ENCODE assay signal across 1 cellular context in the genomic region with DNA sequence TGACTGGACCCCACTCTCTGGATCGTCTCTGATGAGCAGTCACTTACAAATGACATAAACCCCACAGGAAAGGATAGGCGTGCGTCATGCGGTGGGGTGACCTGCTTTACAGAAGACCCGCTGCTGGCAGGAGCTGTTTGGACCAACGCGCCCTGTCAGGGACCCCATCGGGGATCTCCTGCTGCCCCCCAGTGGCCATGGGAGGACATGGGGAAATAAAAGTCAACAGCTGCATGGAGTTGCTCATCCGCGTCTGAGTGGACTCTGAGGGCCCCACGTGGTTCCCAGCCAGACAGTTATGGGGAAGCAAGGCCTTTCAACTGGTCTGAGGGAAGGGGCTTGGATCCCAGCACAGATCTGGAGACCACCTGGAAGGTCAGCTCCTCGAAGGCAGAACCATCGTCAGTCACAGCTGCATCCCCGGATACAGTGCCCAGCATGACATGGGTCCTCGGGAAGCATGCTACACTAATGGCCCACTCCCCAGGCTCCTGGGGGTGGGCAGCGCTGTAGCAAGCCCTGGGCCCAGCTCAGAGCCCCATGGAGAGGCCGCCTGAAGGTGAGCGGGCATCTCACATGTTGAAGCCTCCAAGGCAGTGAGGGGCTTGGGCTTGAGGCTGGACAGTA.
TF ChIP-seq lines count a peak whose summit lies in the region.

No MANE protein-coding gene starts in this region.

TF ChIP-seq in K562, 482 proteins besides CTCF, POLR2A, EP300 and RAD21 (continued from another document and continues in another):
- peak; percentile 26; the same call in 1 of the 2 replicates for TF ChIP-seq CBFA2T2 (conservative IDR thresholded peaks at IDR 0.05)
- no peak for TF ChIP-seq TAF1 (IDR thresholded peaks at IDR 0.05; ENCODE audit: control insufficient read depth, extremely low read depth, insufficient read depth, low read length, severe bottlenecking)
- peak; percentile 66; the same call in 1 of the 2 replicates for TF ChIP-seq SREBF1 (IDR thresholded peaks at IDR 0.05; ENCODE audit: borderline replicate concordance, low read depth, low read length)
- TF ChIP-seq, protein P1, sequence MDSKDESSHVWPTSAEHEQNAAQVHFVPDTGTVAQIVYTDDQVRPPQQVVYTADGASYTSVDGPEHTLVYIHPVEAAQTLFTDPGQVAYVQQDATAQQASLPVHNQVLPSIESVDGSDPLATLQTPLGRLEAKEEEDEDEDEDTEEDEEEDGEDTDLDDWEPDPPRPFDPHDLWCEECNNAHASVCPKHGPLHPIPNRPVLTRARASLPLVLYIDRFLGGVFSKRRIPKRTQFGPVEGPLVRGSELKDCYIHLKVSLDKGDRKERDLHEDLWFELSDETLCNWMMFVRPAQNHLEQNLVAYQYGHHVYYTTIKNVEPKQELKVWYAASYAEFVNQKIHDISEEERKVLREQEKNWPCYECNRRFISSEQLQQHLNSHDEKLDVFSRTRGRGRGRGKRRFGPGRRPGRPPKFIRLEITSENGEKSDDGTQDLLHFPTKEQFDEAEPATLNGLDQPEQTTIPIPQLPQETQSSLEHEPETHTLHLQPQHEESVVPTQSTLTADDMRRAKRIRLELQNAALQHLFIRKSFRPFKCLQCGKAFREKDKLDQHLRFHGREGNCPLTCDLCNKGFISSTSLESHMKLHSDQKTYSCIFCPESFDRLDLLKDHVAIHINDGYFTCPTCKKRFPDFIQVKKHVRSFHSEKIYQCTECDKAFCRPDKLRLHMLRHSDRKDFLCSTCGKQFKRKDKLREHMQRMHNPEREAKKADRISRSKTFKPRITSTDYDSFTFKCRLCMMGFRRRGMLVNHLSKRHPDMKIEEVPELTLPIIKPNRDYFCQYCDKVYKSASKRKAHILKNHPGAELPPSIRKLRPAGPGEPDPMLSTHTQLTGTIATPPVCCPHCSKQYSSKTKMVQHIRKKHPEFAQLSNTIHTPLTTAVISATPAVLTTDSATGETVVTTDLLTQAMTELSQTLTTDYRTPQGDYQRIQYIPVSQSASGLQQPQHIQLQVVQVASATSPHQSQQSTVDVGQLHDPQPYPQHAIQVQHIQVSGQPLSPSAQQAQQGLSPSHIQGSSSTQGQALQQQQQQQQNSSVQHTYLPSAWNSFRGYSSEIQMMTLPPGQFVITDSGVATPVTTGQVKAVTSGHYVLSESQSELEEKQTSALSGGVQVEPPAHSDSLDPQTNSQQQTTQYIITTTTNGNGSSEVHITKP (IDR thresholded peaks at IDR 0.05; ENCODE audit: partially characterized antibody): no peak
- TF ChIP-seq, protein P2, sequence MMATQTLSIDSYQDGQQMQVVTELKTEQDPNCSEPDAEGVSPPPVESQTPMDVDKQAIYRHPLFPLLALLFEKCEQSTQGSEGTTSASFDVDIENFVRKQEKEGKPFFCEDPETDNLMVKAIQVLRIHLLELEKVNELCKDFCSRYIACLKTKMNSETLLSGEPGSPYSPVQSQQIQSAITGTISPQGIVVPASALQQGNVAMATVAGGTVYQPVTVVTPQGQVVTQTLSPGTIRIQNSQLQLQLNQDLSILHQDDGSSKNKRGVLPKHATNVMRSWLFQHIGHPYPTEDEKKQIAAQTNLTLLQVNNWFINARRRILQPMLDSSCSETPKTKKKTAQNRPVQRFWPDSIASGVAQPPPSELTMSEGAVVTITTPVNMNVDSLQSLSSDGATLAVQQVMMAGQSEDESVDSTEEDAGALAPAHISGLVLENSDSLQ (IDR thresholded peaks at IDR 0.05): peak; percentile 29; the same call in 1 of the 2 replicates
- TF ChIP-seq CREB1 (IDR thresholded peaks at IDR 0.05): no peak
- peak; percentile 47; the same call in 1 of the 2 replicates for TF ChIP-seq CREB1 (CRISPR knock-in tag; IDR thresholded peaks at IDR 0.05)
- TF ChIP-seq FOSL1 (tag; conservative IDR thresholded peaks at IDR 0.05): no peak
- TF ChIP-seq FOXA3 (CRISPR knock-in tag; conservative IDR thresholded peaks at IDR 0.05 in 1 of 2, IDR thresholded peaks at IDR 0.05 in 1 of 2): peak; percentile 45 to 82
- 0 out of 4 replicates have a peak, but pooled peaks of 1 of the 2 experiments have one; percentile 34 for TF ChIP-seq NONO (IDR thresholded peaks at IDR 0.05; ENCODE audit: low read depth in 2 of 2, low read length in 1 of 2)
- TF ChIP-seq FOXK2 (conservative IDR thresholded peaks at IDR 0.05 in 1 of 2, IDR thresholded peaks at IDR 0.05 in 1 of 2; ENCODE audit: low read depth in 2 of 2): peak; percentile 78 to 85
- peak; percentile 57; the same call in 1 of the 2 replicates for TF ChIP-seq HNRNPUL1 (IDR thresholded peaks at IDR 0.05; ENCODE audit: low read length)
- no peak for TF ChIP-seq XRCC4 (IDR thresholded peaks at IDR 0.05; ENCODE audit: extremely low read depth, insufficient read depth, insufficient read length)
- TF ChIP-seq FOXM1 (IDR thresholded peaks at IDR 0.05; ENCODE audit: low read depth): no peak
- peak; percentile 55; the same call in 1 of the 2 replicates for TF ChIP-seq FOXM1 (CRISPR knock-in tag; IDR thresholded peaks at IDR 0.05; ENCODE audit: low read depth)
- peak; percentile 42; the same call in 1 of the 2 replicates for TF ChIP-seq ATF7 (IDR thresholded peaks at IDR 0.05)
- TF ChIP-seq CREM (IDR thresholded peaks at IDR 0.05; ENCODE audit: low read depth): peak; percentile 50
- TF ChIP-seq SLC30A9 (CRISPR knock-in tag; IDR thresholded peaks at IDR 0.05): no peak
- TF ChIP-seq, protein P3, sequence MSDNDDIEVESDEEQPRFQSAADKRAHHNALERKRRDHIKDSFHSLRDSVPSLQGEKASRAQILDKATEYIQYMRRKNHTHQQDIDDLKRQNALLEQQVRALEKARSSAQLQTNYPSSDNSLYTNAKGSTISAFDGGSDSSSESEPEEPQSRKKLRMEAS (CRISPR knock-in tag; IDR thresholded peaks at IDR 0.05): peak; percentile 76
- TF ChIP-seq NEUROD1 (IDR thresholded peaks at IDR 0.05; ENCODE audit: borderline replicate concordance, low read depth, low read length, partially characterized antibody): peak; percentile 32
- peak; percentile 72; the same call in 1 of the 2 replicates for TF ChIP-seq L3MBTL2 (IDR thresholded peaks at IDR 0.05)
- TF ChIP-seq POLR2G (IDR thresholded peaks at IDR 0.05; ENCODE audit: low read depth, low read length): no peak; the same call in 1 of the 2 replicates
- TF ChIP-seq, protein P4, sequence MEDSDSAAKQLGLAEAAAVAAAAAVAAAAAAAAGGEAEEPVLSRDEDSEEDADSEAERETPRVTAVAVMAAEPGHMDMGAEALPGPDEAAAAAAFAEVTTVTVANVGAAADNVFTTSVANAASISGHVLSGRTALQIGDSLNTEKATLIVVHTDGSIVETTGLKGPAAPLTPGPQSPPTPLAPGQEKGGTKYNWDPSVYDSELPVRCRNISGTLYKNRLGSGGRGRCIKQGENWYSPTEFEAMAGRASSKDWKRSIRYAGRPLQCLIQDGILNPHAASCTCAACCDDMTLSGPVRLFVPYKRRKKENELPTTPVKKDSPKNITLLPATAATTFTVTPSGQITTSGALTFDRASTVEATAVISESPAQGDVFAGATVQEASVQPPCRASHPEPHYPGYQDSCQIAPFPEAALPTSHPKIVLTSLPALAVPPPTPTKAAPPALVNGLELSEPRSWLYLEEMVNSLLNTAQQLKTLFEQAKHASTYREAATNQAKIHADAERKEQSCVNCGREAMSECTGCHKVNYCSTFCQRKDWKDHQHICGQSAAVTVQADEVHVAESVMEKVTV (CRISPR knock-in tag; IDR thresholded peaks at IDR 0.05): peak; percentile 90
- no peak for TF ChIP-seq ATF3 (IDR thresholded peaks at IDR 0.05)
- TF ChIP-seq ATF3 (CRISPR knock-in tag; conservative IDR thresholded peaks at IDR 0.05): 0 out of 2 replicates have a peak, but pooled peaks have one; percentile 23
- TF ChIP-seq GTF2A2 (tag; IDR thresholded peaks at IDR 0.05): no peak
- TF ChIP-seq SMAD4 (CRISPR knock-in tag; conservative IDR thresholded peaks at IDR 0.05): 0 out of 2 replicates have a peak, but pooled peaks have one; percentile 47
- TF ChIP-seq, protein P5, sequence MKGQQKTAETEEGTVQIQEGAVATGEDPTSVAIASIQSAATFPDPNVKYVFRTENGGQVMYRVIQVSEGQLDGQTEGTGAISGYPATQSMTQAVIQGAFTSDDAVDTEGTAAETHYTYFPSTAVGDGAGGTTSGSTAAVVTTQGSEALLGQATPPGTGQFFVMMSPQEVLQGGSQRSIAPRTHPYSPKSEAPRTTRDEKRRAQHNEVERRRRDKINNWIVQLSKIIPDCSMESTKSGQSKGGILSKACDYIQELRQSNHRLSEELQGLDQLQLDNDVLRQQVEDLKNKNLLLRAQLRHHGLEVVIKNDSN (CRISPR knock-in tag; IDR thresholded peaks at IDR 0.05): peak; percentile 87
- TF ChIP-seq, protein P6, sequence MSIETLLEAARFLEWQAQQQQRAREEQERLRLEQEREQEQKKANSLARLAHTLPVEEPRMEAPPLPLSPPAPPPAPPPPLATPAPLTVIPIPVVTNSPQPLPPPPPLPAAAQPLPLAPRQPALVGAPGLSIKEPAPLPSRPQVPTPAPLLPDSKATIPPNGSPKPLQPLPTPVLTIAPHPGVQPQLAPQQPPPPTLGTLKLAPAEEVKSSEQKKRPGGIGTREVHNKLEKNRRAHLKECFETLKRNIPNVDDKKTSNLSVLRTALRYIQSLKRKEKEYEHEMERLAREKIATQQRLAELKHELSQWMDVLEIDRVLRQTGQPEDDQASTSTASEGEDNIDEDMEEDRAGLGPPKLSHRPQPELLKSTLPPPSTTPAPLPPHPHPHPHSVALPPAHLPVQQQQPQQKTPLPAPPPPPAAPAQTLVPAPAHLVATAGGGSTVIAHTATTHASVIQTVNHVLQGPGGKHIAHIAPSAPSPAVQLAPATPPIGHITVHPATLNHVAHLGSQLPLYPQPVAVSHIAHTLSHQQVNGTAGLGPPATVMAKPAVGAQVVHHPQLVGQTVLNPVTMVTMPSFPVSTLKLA (conservative IDR thresholded peaks at IDR 0.05): peak; percentile 47 to 74; a peak in 3 of 4 replicates
- TF ChIP-seq RB1 (IDR thresholded peaks at IDR 0.05; ENCODE audit: low read depth): peak; percentile 78; the same call in 1 of the 2 replicates
- TF ChIP-seq STAG1 (CRISPR knock-in tag; IDR thresholded peaks at IDR 0.05; ENCODE audit: borderline replicate concordance): peak; percentile 70; the same call in 1 of the 2 replicates
- 0 out of 2 replicates have a peak, but pooled peaks have one; percentile 23 for TF ChIP-seq CBFB (CRISPR knock-in tag; IDR thresholded peaks at IDR 0.05)
- TF ChIP-seq MAZ (CRISPR knock-in tag; conservative IDR thresholded peaks at IDR 0.05 in 1 of 2, IDR thresholded peaks at IDR 0.05 in 1 of 2): peak; percentile 53 to 62; a peak in 2 of 4 replicates
- no peak for TF ChIP-seq ADNP (tag; IDR thresholded peaks at IDR 0.05)
- TF ChIP-seq CTCFL (IDR thresholded peaks at IDR 0.05; ENCODE audit: borderline replicate concordance, insufficient read depth, low read depth, low read length, poor library complexity, severe bottlenecking): peak; percentile 44
- peak; percentile 93 for TF ChIP-seq SMC3 (conservative IDR thresholded peaks at IDR 0.05; ENCODE audit: insufficient read depth, low read depth, low read length)
- TF ChIP-seq BHLHE40 (IDR thresholded peaks at IDR 0.05; ENCODE audit: low read length): 0 out of 2 replicates have a peak, but pooled peaks have one; percentile 24
- 0 out of 2 replicates have a peak, but pooled peaks have one; percentile 24 for TF ChIP-seq RFX5 (IDR thresholded peaks at IDR 0.05; ENCODE audit: low read depth, low read length)
- no peak for TF ChIP-seq RBM15 (IDR thresholded peaks at IDR 0.05; ENCODE audit: insufficient read depth, low read length)
- peak; percentile 14 for TF ChIP-seq ZFP36 (IDR thresholded peaks at IDR 0.05; ENCODE audit: low read depth, low read length, partially characterized antibody)
- TF ChIP-seq CTBP1 (IDR thresholded peaks at IDR 0.05; ENCODE audit: borderline replicate concordance): peak; percentile 54
- TF ChIP-seq, protein P7, sequence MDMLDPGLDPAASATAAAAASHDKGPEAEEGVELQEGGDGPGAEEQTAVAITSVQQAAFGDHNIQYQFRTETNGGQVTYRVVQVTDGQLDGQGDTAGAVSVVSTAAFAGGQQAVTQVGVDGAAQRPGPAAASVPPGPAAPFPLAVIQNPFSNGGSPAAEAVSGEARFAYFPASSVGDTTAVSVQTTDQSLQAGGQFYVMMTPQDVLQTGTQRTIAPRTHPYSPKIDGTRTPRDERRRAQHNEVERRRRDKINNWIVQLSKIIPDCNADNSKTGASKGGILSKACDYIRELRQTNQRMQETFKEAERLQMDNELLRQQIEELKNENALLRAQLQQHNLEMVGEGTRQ (CRISPR knock-in tag; IDR thresholded peaks at IDR 0.05): peak; percentile 74
- TF ChIP-seq CXXC5 (CRISPR knock-in tag; IDR thresholded peaks at IDR 0.05): peak; percentile 41; the same call in 1 of the 2 replicates
- peak; percentile 28; the same call in 1 of the 2 replicates for TF ChIP-seq SOX6 (IDR thresholded peaks at IDR 0.05)
- TF ChIP-seq RCOR1 (IDR thresholded peaks at IDR 0.05; ENCODE audit: borderline replicate concordance in 1 of 2, low read depth in 2 of 2, low read length in 2 of 2): peak in 1 of 2 experiments; percentile 17; a peak in 1 of 4 replicates
- peak; percentile 56; the same call in 1 of the 2 replicates for TF ChIP-seq SP1 (CRISPR knock-in tag; IDR thresholded peaks at IDR 0.05)
- TF ChIP-seq, protein P8, sequence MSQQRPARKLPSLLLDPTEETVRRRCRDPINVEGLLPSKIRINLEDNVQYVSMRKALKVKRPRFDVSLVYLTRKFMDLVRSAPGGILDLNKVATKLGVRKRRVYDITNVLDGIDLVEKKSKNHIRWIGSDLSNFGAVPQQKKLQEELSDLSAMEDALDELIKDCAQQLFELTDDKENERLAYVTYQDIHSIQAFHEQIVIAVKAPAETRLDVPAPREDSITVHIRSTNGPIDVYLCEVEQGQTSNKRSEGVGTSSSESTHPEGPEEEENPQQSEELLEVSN (IDR thresholded peaks at IDR 0.05; ENCODE audit: borderline replicate concordance in 1 of 2, extremely low read depth in 1 of 2, insufficient read depth in 1 of 2, insufficient read length in 1 of 2, low read depth in 1 of 2, low read length in 1 of 2, poor library complexity in 1 of 2, severe bottlenecking in 1 of 2): peak in 1 of 2 experiments; percentile 45
- TF ChIP-seq CC2D1A (IDR thresholded peaks at IDR 0.05): peak; percentile 74
- no peak for TF ChIP-seq ZFX (CRISPR knock-in tag; IDR thresholded peaks at IDR 0.05)
- no peak for TF ChIP-seq ATF1 (CRISPR knock-in tag; IDR thresholded peaks at IDR 0.05)
- peak; percentile 37 for TF ChIP-seq ATF1 (tag; IDR thresholded peaks at IDR 0.05)
